Comparison of ENCODE assay signal across 9 cellular contexts in the genomic region with DNA sequence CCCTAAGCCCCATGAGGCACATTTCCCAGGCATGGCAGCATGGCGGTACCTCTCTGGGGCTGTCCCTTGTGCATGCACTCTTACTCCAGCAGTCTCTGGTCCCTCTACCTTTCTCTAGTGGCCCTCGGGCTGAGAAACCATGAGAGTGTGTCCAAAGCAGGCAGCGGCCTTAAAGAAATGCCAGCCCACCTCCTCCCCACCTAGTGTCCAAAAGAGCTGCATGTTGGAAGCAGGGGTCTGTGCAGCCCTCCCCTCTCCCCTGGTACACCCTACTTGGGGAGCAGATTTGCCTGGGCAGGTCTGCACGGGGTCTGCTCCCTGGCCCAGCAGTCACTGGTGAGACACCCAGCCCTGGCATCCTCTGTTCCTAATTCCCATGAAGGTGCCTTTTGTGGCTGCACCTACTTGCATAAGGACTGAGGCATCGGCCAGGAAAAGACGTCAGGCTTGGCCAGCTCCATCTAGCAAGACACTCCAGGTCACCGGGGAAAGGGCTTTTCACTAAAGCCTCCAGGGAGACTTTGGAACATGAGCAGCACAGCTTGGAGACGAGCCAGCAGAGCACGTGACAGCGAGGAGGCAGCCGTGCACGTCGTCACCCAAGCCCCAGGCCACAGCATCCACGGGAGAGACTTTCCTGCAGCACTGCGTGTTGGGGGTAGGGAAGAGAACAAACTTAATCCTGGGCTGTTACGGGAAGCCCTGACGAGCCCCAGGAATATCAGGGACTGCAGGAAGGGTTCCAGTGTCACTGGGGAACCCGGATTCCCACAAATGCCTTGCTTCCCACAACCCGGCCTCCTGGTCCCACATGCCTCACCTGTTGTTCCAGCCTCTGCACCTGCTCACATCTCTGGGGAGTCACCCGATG. TPM values are rescaled to one million over a fixed set of nuclear protein-coding genes. Genes with fewer than 3 reads are reported as not detected.
DNase-seq lines count a peak whose midpoint lies in the region; ATAC-seq and TF ChIP-seq lines count a peak whose summit lies in the region.
"Had no signal": no experiment of that assay in that cellular context is flagged by ENCODE, and none has a peak within 500 bp of the region (broad histone marks: within the 10 kb centered on the region; RNA-seq: fewer than 3 reads in every experiment).

No MANE protein-coding gene starts in this region.

- DNase-seq in BE2C (peak; percentile 93), NCI-H146 treated with DMSO at 0.1 percent for 48 hours (lab: John Stamatoyannopoulos, UW; ENCODE audit: unreplicated experiment) (peak; percentile 14), cerebellar cortex (ENCODE audit: low spot score) (peak; percentile 16), medulla oblongata (ENCODE audit: extremely low spot score) (peak; percentile 56), cerebellar nuclear complex (lab: John Stamatoyannopoulos, UW) (no peak)
- DNase-seq in activated CD8-positive, alpha-beta T cell treated with anti-CD3 and anti-CD28 coated beads for 36 hours, result no peak

- no peak overlapping the region for H3K27ac Mint-ChIP-seq in activated CD8-positive, alpha-beta T cell treated with anti-CD3 and anti-CD28 coated beads for 36 hours
- H3K27ac Mint-ChIP-seq: B cell had no signal

- no peaks in the 10 kb centered on the region for H3K27me3 Mint-ChIP-seq in activated CD8-positive, alpha-beta T cell treated with anti-CD3 and anti-CD28 coated beads for 36 hours
- H3K27me3 Mint-ChIP-seq: B cell had no signal

- CTCF ChIA-PET in activated CD8-positive, alpha-beta T cell treated with anti-CD3 and anti-CD28 coated beads for 36 hours (lab: Charles Lee), result no interaction called here

- no peaks in the 10 kb centered on the region for H3K9me3 ChIP-seq in BE2C

- H3K4me3 Mint-ChIP-seq in activated CD8-positive, alpha-beta T cell treated with anti-CD3 and anti-CD28 coated beads for 36 hours, result no peak overlapping the region
- H3K4me3 Mint-ChIP-seq: B cell had no signal

- intact Hi-C loops in activated CD8-positive, alpha-beta T cell treated with anti-CD3 and anti-CD28 coated beads for 36 hours (cut with micrococcal nuclease), result no loop called here

- TF ChIP-seq CTCF in BE2C (IDR thresholded peaks at IDR 0.05; ENCODE audit: low read depth, low read length), result no peak
- no peak for TF ChIP-seq CTCF in activated CD8-positive, alpha-beta T cell treated with anti-CD3 and anti-CD28 coated beads for 36 hours (IDR thresholded peaks at IDR 0.05)

- H3K9me3 Mint-ChIP-seq in activated CD8-positive, alpha-beta T cell treated with anti-CD3 and anti-CD28 coated beads for 36 hours, result no peaks in the 10 kb centered on the region

- H3K4me3 ChIP-seq in BE2C (ENCODE audit: low read depth, low read length), result peak overlapping the region; percentile 49

- POLR2A ChIA-PET in activated CD8-positive, alpha-beta T cell treated with anti-CD3 and anti-CD28 coated beads for 36 hours (lab: Charles Lee), result no interaction called here

- no peaks in the 10 kb centered on the region for H3K27me3 ChIP-seq in BE2C

- peaks cover 4% of the 10 kb centered on the region for H3K36me3 Mint-ChIP-seq in activated CD8-positive, alpha-beta T cell treated with anti-CD3 and anti-CD28 coated beads for 36 hours (ENCODE audit: low read depth)

- no peak for ATAC-seq in activated CD8-positive, alpha-beta T cell treated with anti-CD3 and anti-CD28 coated beads for 36 hours
- no peak for ATAC-seq in GM21447 (IDR thresholded peaks at IDR 0.05; ENCODE audit: unreplicated experiment)
- no peak for ATAC-seq in GM18868 (IDR thresholded peaks at IDR 0.05; ENCODE audit: unreplicated experiment)

- no peaks in the 10 kb centered on the region for H3K36me3 ChIP-seq in BE2C

- H3K4me1 Mint-ChIP-seq in activated CD8-positive, alpha-beta T cell treated with anti-CD3 and anti-CD28 coated beads for 36 hours (ENCODE audit: low read depth), result peaks cover 5% of the 10 kb centered on the region
- H3K4me1 Mint-ChIP-seq: B cell had no signal

- peaks cover 37% of the 10 kb centered on the region for H3K4me1 ChIP-seq in BE2C

RNA-seq across cellular contexts. Expression of gene TM2D3, which starts 38.8 kb away (rescaled TPM):
- 81.4 TPM for polyA plus RNA-seq in BE2C (2012; ENCODE audit: insufficient read depth, insufficient read length, low read depth)
- 10 to 100 TPM; 37.8 to 38.5 TPM for total RNA-seq in activated CD8-positive, alpha-beta T cell treated with anti-CD3 and anti-CD28 coated beads for 36 hours

Comparison
In these comparisons a context has a peak if more than half of its experiments do, and no peak if none do; other contexts are left out.
1. DNase-seq: peak in BE2C (single experiment), NCI-H146 treated with DMSO at 0.1 percent for 48 hours (single experiment), cerebellar cortex (single experiment) and medulla oblongata (single experiment); none in activated CD8-positive, alpha-beta T cell treated with anti-CD3 and anti-CD28 coated beads for 36 hours (single experiment) and cerebellar nuclear complex (0 of 2).